ENCODE assay signal across 8 cellular contexts in the genomic region with DNA sequence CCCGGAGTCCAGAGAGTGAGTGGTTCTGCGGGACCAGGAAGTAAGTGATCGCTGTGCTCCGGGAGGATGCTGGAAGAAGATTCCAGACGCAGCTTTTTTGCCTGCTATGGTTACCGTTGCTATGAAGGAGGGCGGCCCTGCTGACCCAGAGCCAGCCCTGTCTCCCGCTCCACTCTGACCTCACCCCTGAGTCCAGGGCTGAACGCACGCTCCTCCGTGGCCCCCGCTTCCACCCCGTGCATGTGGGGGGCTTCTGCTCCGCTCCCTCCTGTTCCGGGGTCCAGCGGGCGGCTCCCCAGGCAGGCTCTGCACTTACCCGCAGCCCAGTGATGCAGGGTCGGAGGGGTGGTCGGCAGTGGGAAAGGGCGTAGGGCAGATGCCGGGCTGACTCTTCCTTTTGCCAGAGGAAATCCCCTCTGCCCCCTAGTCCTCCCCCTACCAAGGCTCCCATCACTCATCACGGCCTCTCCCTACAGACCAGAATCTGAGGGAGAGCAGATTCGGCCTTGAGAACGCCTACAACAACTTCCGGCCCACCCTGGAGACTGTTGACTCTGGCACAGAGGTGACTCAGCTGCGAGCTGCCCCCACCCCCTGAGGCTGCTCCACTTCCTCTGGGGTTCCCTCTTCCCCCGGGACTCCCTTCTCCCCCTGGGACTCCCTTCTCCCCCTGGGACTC. TPM values are rescaled to one million over a fixed set of nuclear protein-coding genes. Genes with fewer than 3 reads are reported as not detected.
DNase-seq lines count a peak whose midpoint lies in the region; ATAC-seq and TF ChIP-seq lines count a peak whose summit lies in the region.

No MANE protein-coding gene starts in this region.

- peak overlapping the region; percentile 51 for H3K4me3 ChIP-seq in lower lobe of right lung

- H3K27me3 Mint-ChIP-seq in HFFc6 (ENCODE audit: insufficient read depth) = peaks cover 21% of the 10 kb centered on the region
- peaks cover 3% of the 10 kb centered on the region for H3K27me3 Mint-ChIP-seq in activated CD4-positive, alpha-beta T cell treated with anti-CD3 and anti-CD28 coated beads, Interleukin-2, amount 10 ng/mL, durations not matched to agents 24 days and 14 days

- H3K4me3 Mint-ChIP-seq in HFFc6 = peak overlapping the region; percentile 90
- H3K4me3 Mint-ChIP-seq in activated CD4-positive, alpha-beta T cell treated with anti-CD3 and anti-CD28 coated beads, Interleukin-2, amount 10 ng/mL, durations not matched to agents 24 days and 14 days = peak overlapping the region; percentile 88

- no peaks in the 10 kb centered on the region for H3K36me3 ChIP-seq in lower lobe of right lung

- peaks cover 10% of the 10 kb centered on the region; the same call in 1 of the 2 replicates for H3K4me1 Mint-ChIP-seq in HFFc6 (ENCODE audit: low read depth)
- H3K4me1 Mint-ChIP-seq in activated CD4-positive, alpha-beta T cell treated with anti-CD3 and anti-CD28 coated beads, Interleukin-2, amount 10 ng/mL, durations not matched to agents 24 days and 14 days = peaks cover 21% of the 10 kb centered on the region

- intact Hi-C loops in activated CD4-positive, alpha-beta T cell treated with anti-CD3 and anti-CD28 coated beads, Interleukin-2, amount 10 ng/mL, durations not matched to agents 24 days and 14 days (cut with micrococcal nuclease) = loop anchor here (2.0 kb wide), 1 partner anchor 50 kb away; no protein-coding TSS in a partner anchor
- intact Hi-C loops in lower lobe of right lung (cut with DNase I) = no loop called here

- ATAC-seq in lower lobe of right lung (peak; percentile 88 to 91), HG03025 (IDR thresholded peaks at IDR 0.05; ENCODE audit: low FRiP score, unreplicated experiment) (no peak)

- peaks cover 5% of the 10 kb centered on the region for H3K36me3 Mint-ChIP-seq in HFFc6 (ENCODE audit: low read depth)
- peaks cover 2% of the 10 kb centered on the region for H3K36me3 Mint-ChIP-seq in activated CD4-positive, alpha-beta T cell treated with anti-CD3 and anti-CD28 coated beads, Interleukin-2, amount 10 ng/mL, durations not matched to agents 24 days and 14 days (ENCODE audit: low read depth)

- no peaks in the 10 kb centered on the region for H3K27me3 ChIP-seq in lower lobe of right lung (ENCODE audit: low read depth)

- H3K4me1 ChIP-seq in lower lobe of right lung = peaks cover 8% of the 10 kb centered on the region

- TF ChIP-seq CTCF in GM10266 (IDR thresholded peaks at IDR 0.05; ENCODE audit: control insufficient read depth, insufficient read depth, low read depth, missing control alignments) (no peak), HFFc6 (IDR thresholded peaks at IDR 0.05) (no peak), lower lobe of right lung (IDR thresholded peaks at IDR 0.05) (no peak)

- no peaks in the 10 kb centered on the region for H3K9me3 Mint-ChIP-seq in HFFc6
- no peaks in the 10 kb centered on the region for H3K9me3 Mint-ChIP-seq in activated CD4-positive, alpha-beta T cell treated with anti-CD3 and anti-CD28 coated beads, Interleukin-2, amount 10 ng/mL, durations not matched to agents 24 days and 14 days

- DNase-seq in GM10266 (ENCODE audit: extremely low spot score) = peak; percentile 79
- DNase-seq in HFFc6 = peak; percentile 92
- peak; percentile 19 for DNase-seq in NCI-H146 (lab: John Stamatoyannopoulos, UW)
- DNase-seq in activated CD4-positive, alpha-beta T cell treated with anti-CD3 and anti-CD28 coated beads, Interleukin-2, amount 10 ng/mL, durations not matched to agents 24 days and 14 days = peak; percentile 90
- DNase-seq in dermis blood vessel endothelial cell = peak; percentile 58
- peak; percentile 84 for DNase-seq in lower lobe of right lung
- DNase-seq in stimulated activated CD8-positive, alpha-beta memory T cell treated with anti-CD3 and anti-CD28 coated beads, Interleukin-12 subunit alpha, Interleukin-12 subunit beta, amount 100 ng/mL, for 4 hours (ENCODE audit: low read depth) = peak; percentile 49

- peak overlapping the region; percentile 100 for H3K27ac Mint-ChIP-seq in HFFc6
- H3K27ac Mint-ChIP-seq in activated CD4-positive, alpha-beta T cell treated with anti-CD3 and anti-CD28 coated beads, Interleukin-2, amount 10 ng/mL, durations not matched to agents 24 days and 14 days = peak overlapping the region; percentile 92

- peak overlapping the region; percentile 76 for H3K27ac ChIP-seq in lower lobe of right lung

- no peaks in the 10 kb centered on the region for H3K9me3 ChIP-seq in lower lobe of right lung

RNA-seq across cellular contexts. Expression of a gene that starts 2.6 kb away (rescaled TPM):
- not detected for total RNA-seq in HFFc6 (2021; fragmentation: NEBNext Ultra II Directional; extraction: Animal tissue kit (Norgen Biotek cat#: 25700))
- total RNA-seq in activated CD4-positive, alpha-beta T cell treated with anti-CD3 and anti-CD28 coated beads, Interleukin-2, amount 10 ng/mL, durations not matched to agents 24 days and 14 days = not detected in 2 replicates
- total RNA-seq in dermis blood vessel endothelial cell = not detected in 2 replicates
- not detected for total RNA-seq in lower lobe of right lung

RNA-seq across cellular contexts. Expression of a gene that starts 47.9 kb away (rescaled TPM):
- 1 to 10 TPM in 5 of 6 experiments, under 1 TPM in 1; 0.91 to 2.3 (median 1.6) TPM for total RNA-seq in HFFc6 (2021; fragmentation: NEBNext Ultra II Directional; extraction: Animal tissue kit (Norgen Biotek cat#: 25700))
- 0.76 and 1.5 TPM in 2 replicates for total RNA-seq in activated CD4-positive, alpha-beta T cell treated with anti-CD3 and anti-CD28 coated beads, Interleukin-2, amount 10 ng/mL, durations not matched to agents 24 days and 14 days
- total RNA-seq in dermis blood vessel endothelial cell (not detected in 2 replicates), lower lobe of right lung (1.2 TPM)

Comparison
In these comparisons a context has a peak if more than half of its experiments do, and no peak if none do; other contexts are left out.
1. DNase-seq: peak in every context shown above with its lines; median percentile 92 in HFFc6; 90 in activated CD4-positive, alpha-beta T cell treated with anti-CD3 and anti-CD28 coated beads, Interleukin-2, amount 10 ng/mL, durations not matched to agents 24 days and 14 days; 84 in lower lobe of right lung; 79 in GM10266; 58 in dermis blood vessel endothelial cell; 49 in stimulated activated CD8-positive, alpha-beta memory T cell treated with anti-CD3 and anti-CD28 coated beads, Interleukin-12 subunit alpha, Interleukin-12 subunit beta, amount 100 ng/mL, for 4 hours; 19 in NCI-H146.